11 cellular contexts compared by ENCODE assay signal in genomic region chr3:146156801-146157310, GRCh38. TPM values are rescaled to one million over a fixed set of nuclear protein-coding genes. Genes with fewer than 3 reads are reported as not detected.
DNase-seq lines count a peak whose midpoint lies in the region; ATAC-seq, FAIRE-seq and TF ChIP-seq lines count a peak whose summit lies in the region.
"Had no signal": no experiment of that assay in that cellular context is flagged by ENCODE, and none has a peak within 500 bp of the region (broad histone marks: within the 10 kb centered on the region; RNA-seq: fewer than 3 reads in every experiment).

No MANE protein-coding gene starts in this region.

- no peaks in the 10 kb centered on the region for H3K27me3 ChIP-seq in adrenal gland
- peaks cover 0 to 25% (median 12%) of the 10 kb centered on the region in 7 donors for H3K27me3 ChIP-seq in spleen (replicated peaks in 1 of 7)

- no peaks in the 10 kb centered on the region for H3K36me3 Mint-ChIP-seq in activated CD4-positive, alpha-beta T cell treated with anti-CD3 and anti-CD28 coated beads, Interleukin-2, amount 10 ng/mL, durations not matched to agents 24 days and 14 days (ENCODE audit: low read depth)
- H3K36me3 Mint-ChIP-seq in activated T-cell treated with anti-CD3 and anti-CD28 coated beads, Interleukin-2, amount 50 U/mL, for 72 hours (ENCODE audit: insufficient read depth in 2 of 2), result no peaks in the 10 kb centered on the region
- H3K36me3 Mint-ChIP-seq: T-cell had no signal

- peaks cover 40% of the 10 kb centered on the region for H3K27me3 Mint-ChIP-seq in activated CD4-positive, alpha-beta T cell treated with anti-CD3 and anti-CD28 coated beads, Interleukin-2, amount 10 ng/mL, durations not matched to agents 24 days and 14 days
- H3K27me3 Mint-ChIP-seq in activated T-cell treated with anti-CD3 and anti-CD28 coated beads, Interleukin-2, amount 50 U/mL, for 72 hours (ENCODE audit: low read depth), result peaks cover 42% of the 10 kb centered on the region

- H3K4me3 ChIP-seq in HEK293 (ENCODE audit: low read depth, low read length), result no peak overlapping the region
- no peak overlapping the region for H3K4me3 ChIP-seq in adrenal gland
- peak overlapping the region; percentile 26 to 35 for H3K4me3 ChIP-seq in kidney (ENCODE audit: low read length in 2 of 2)
- H3K4me3 ChIP-seq in spleen, result no peak overlapping the region
- H3K4me3 ChIP-seq in mucosa of descending colon, result no peak overlapping the region

- peaks cover 13% of the 10 kb centered on the region for H3K4me1 Mint-ChIP-seq in activated CD4-positive, alpha-beta T cell treated with anti-CD3 and anti-CD28 coated beads, Interleukin-2, amount 10 ng/mL, durations not matched to agents 24 days and 14 days
- H3K4me1 Mint-ChIP-seq in activated T-cell treated with anti-CD3 and anti-CD28 coated beads, Interleukin-2, amount 50 U/mL, for 72 hours (ENCODE audit: low read depth), result peaks cover 10% of the 10 kb centered on the region

- H3K4me3 Mint-ChIP-seq in activated CD4-positive, alpha-beta T cell treated with anti-CD3 and anti-CD28 coated beads, Interleukin-2, amount 10 ng/mL, durations not matched to agents 24 days and 14 days, result no peak overlapping the region
- no peak overlapping the region for H3K4me3 Mint-ChIP-seq in activated T-cell treated with anti-CD3 and anti-CD28 coated beads, Interleukin-2, amount 50 U/mL, for 72 hours
- H3K4me3 Mint-ChIP-seq: neural crest cell, T-cell had no signal

- FAIRE-seq in kidney (lab: Jason Lieb, UNC), result no peak
- FAIRE-seq: GM12891 had no signal

- H3K9me3 Mint-ChIP-seq in activated CD4-positive, alpha-beta T cell treated with anti-CD3 and anti-CD28 coated beads, Interleukin-2, amount 10 ng/mL, durations not matched to agents 24 days and 14 days, result no peaks in the 10 kb centered on the region
- H3K9me3 Mint-ChIP-seq in activated T-cell treated with anti-CD3 and anti-CD28 coated beads, Interleukin-2, amount 50 U/mL, for 72 hours, result no peaks in the 10 kb centered on the region
- H3K9me3 Mint-ChIP-seq: neural crest cell, T-cell had no signal

- no peak for TF ChIP-seq CTCF in HEK293 (tag by site-specific recombination; IDR thresholded peaks at IDR 0.05)
- no peak for TF ChIP-seq CTCF in adrenal gland (IDR thresholded peaks at IDR 0.05)
- no peak for TF ChIP-seq CTCF in kidney (IDR thresholded peaks at IDR 0.05; ENCODE audit: borderline replicate concordance, extremely low read depth, insufficient read depth)
- no peak for TF ChIP-seq CTCF in spleen (IDR thresholded peaks at IDR 0.05 in 8 of 11, conservative IDR thresholded peaks at IDR 0.05 in 3 of 11)
- TF ChIP-seq CTCF in mucosa of descending colon (IDR thresholded peaks at IDR 0.05), result no peak

- no peak for TF ChIP-seq POLR2A in adrenal gland (IDR thresholded peaks at IDR 0.05)
- TF ChIP-seq POLR2A in spleen (IDR thresholded peaks at IDR 0.05), result no peak

- peaks cover 10% of the 10 kb centered on the region; the same call in 1 of the 2 replicates for H3K4me1 ChIP-seq in HEK293 (ENCODE audit: control insufficient read depth, insufficient read depth, low read length)
- H3K4me1 ChIP-seq in adrenal gland (replicated peaks in 1 of 2), result peaks cover 25 to 39% of the 10 kb centered on the region in 2 donors
- H3K4me1 ChIP-seq in kidney (ENCODE audit: control insufficient read depth in 1 of 2, insufficient read depth in 1 of 2, low read depth in 1 of 2, low read length in 2 of 2), result peaks cover 14 to 29% of the 10 kb centered on the region in 2 donors
- H3K4me1 ChIP-seq in spleen, result peaks cover 5 to 51% (median 23%) of the 10 kb centered on the region in 6 donors
- peaks cover 28% of the 10 kb centered on the region for H3K4me1 ChIP-seq in mucosa of descending colon (ENCODE audit: low read depth)

- ATAC-seq in mucosa of descending colon, result no peak
- no peak for ATAC-seq in activated T-cell treated with anti-CD3 and anti-CD28 coated beads, Interleukin-2, amount 50 U/mL, for 72 hours (replicated peaks in 1 of 2)
- ATAC-seq: T-cell had no signal

- peak overlapping the region; percentile 45; the same call in 1 of the 2 replicates for H3K27ac ChIP-seq in HEK293 (ENCODE audit: extremely low read depth, low read depth, low read length)
- peak overlapping the region in 3 of 5 donors; percentile 11 to 61 (median 14) for H3K27ac ChIP-seq in adrenal gland
- H3K27ac ChIP-seq in kidney (ENCODE audit: low read depth in 2 of 2, low read length in 2 of 2), result peak overlapping the region; percentile 54 to 71
- peak overlapping the region in 7 of 8 donors; percentile 19 to 68 (median 52) for H3K27ac ChIP-seq in spleen

- H3K27ac Mint-ChIP-seq in activated CD4-positive, alpha-beta T cell treated with anti-CD3 and anti-CD28 coated beads, Interleukin-2, amount 10 ng/mL, durations not matched to agents 24 days and 14 days, result no peak overlapping the region
- H3K27ac Mint-ChIP-seq in activated T-cell treated with anti-CD3 and anti-CD28 coated beads, Interleukin-2, amount 50 U/mL, for 72 hours, result no peak overlapping the region
- H3K27ac Mint-ChIP-seq: T-cell had no signal

- no peaks in the 10 kb centered on the region for H3K9me3 ChIP-seq in HEK293 (ENCODE audit: control insufficient read depth, insufficient read depth, low read depth, low read length)
- H3K9me3 ChIP-seq in adrenal gland (replicated peaks in 1 of 3), result no peaks in the 10 kb centered on the region
- H3K9me3 ChIP-seq in kidney (ENCODE audit: control insufficient read depth in 1 of 2, low read length in 2 of 2), result no peaks in the 10 kb centered on the region
- H3K9me3 ChIP-seq in spleen, result no peaks in the 10 kb centered on the region
- H3K9me3 ChIP-seq in mucosa of descending colon, result no peaks in the 10 kb centered on the region

- H3K9ac ChIP-seq in kidney (ENCODE audit: low read length in 2 of 2), result peak overlapping the region in 1 of 2 donors; percentile 55

- intact Hi-C loops in adrenal gland (cut with DNase I), result no loop called here
- intact Hi-C loops in kidney (cut with DNase I), result no loop called here
- intact Hi-C loops in spleen (cut with DNase I; ENCODE audit: low total_unique reads), result no loop called here
- intact Hi-C loops in mucosa of descending colon (cut with DNase I, micrococcal nuclease), result no loop called here
- intact Hi-C loops in activated CD4-positive, alpha-beta T cell treated with anti-CD3 and anti-CD28 coated beads, Interleukin-2, amount 10 ng/mL, durations not matched to agents 24 days and 14 days (cut with micrococcal nuclease), result no loop called here

- POLR2A ChIA-PET in HEK293 (lab: Yijun Ruan, JAX), result no interaction called here

- DNase-seq in adrenal gland (no peak), kidney (no peak), spleen (no peak), mucosa of descending colon (no peak)
- no peak for DNase-seq in activated CD8-positive, alpha-beta memory T cell treated with anti-CD3 and anti-CD28 coated beads, Interleukin-2, amount 50 U/mL, for 48 hours
- no peak for DNase-seq in activated CD4-positive, alpha-beta T cell treated with anti-CD3 and anti-CD28 coated beads, Interleukin-2, amount 10 ng/mL, durations not matched to agents 24 days and 14 days
- no peak for DNase-seq in activated T-cell treated with anti-CD3 and anti-CD28 coated beads, Interleukin-2, amount 50 U/mL, for 72 hours
- DNase-seq: T-cell had no signal

- H3K36me3 ChIP-seq in HEK293 (ENCODE audit: control insufficient read depth in 2 of 2, insufficient read depth in 1 of 2, low read length in 2 of 2), result no peaks in the 10 kb centered on the region; a peak in 1 of 3 replicates
- no peaks in the 10 kb centered on the region for H3K36me3 ChIP-seq in adrenal gland (replicated peaks in 1 of 2)
- H3K36me3 ChIP-seq in kidney (ENCODE audit: control insufficient read depth in 1 of 2, insufficient read depth in 2 of 2, low read length in 2 of 2), result no peaks in the 10 kb centered on the region
- H3K36me3 ChIP-seq in spleen, result no peaks in the 10 kb centered on the region
- H3K36me3 ChIP-seq in mucosa of descending colon (ENCODE audit: low read depth), result no peaks in the 10 kb centered on the region

- WGBS in adrenal gland, 4 donors, result 40 to 66% (median 52%) methylated on average over 3 of the region's 3 CpGs
- 41 to 70% (median 52%) methylated on average over 3 of the region's 3 CpGs for WGBS in spleen, 5 donors

- CTCF ChIA-PET in HEK293 (lab: Yijun Ruan, JAX), result interaction anchor here (0.7 to 2.5 kb wide), 2 partner anchors 31 to 63 kb away, joined by 3 to 7 read pairs; no protein-coding TSS in a partner anchor

TF ChIP-seq in HEK293, 187 proteins besides CTCF, POLR2A, EP300 and RAD21 (continues in another document):
- TF ChIP-seq ZNF513 (tag by site-specific recombination; IDR thresholded peaks at IDR 0.05), result no peak

RNA-seq across cellular contexts. Expression of gene PLOD2, which starts 4.1 kb away (rescaled TPM):
- 10 to 100 TPM; 24.4 to 79.0 (median 47.2) TPM for total RNA-seq in adrenal gland
- polyA plus RNA-seq in adrenal gland, result 10 to 100 TPM; 33.2 to 56.8 (median 33.6) TPM
- total RNA-seq in kidney, result 66.0 TPM
- polyA plus RNA-seq in kidney (ENCODE audit: insufficient read depth, low read depth, low replicate concordance), result 21.3 TPM
- total RNA-seq in spleen, result 10 to 100 TPM in 6 of 7 donors, 1 to 10 TPM in 1; 8.8 to 35.8 (median 11.9) TPM
- polyA plus RNA-seq in spleen, result 1 to 10 TPM; 3.5 to 4.9 (median 4.7) TPM
- total RNA-seq in mucosa of descending colon, result 100 to 1,000 TPM in 2 of 3 donors, 10 to 100 TPM in 1; 92.9 to 113 (median 101) TPM
- total RNA-seq in activated CD4-positive, alpha-beta T cell treated with anti-CD3 and anti-CD28 coated beads, Interleukin-2, amount 10 ng/mL, durations not matched to agents 24 days and 14 days, result 1.6 and 2.0 TPM in 2 replicates
- under 1 TPM; 0.17 to 0.90 TPM for total RNA-seq in activated T-cell treated with anti-CD3 and anti-CD28 coated beads, Interleukin-2, amount 50 U/mL, for 72 hours

Comparison
In these comparisons a context has a peak if more than half of its experiments do, and no peak if none do; other contexts are left out.
1. H3K4me3 ChIP-seq: peak in kidney (2 of 2); none in HEK293 (single experiment), adrenal gland (0 of 4), spleen (0 of 8) and mucosa of descending colon (single experiment).
2. Peak in every context shown above with its lines, with median percentiles within 50 percentile points of each other: H3K27ac ChIP-seq.